In the genomic region with DNA sequence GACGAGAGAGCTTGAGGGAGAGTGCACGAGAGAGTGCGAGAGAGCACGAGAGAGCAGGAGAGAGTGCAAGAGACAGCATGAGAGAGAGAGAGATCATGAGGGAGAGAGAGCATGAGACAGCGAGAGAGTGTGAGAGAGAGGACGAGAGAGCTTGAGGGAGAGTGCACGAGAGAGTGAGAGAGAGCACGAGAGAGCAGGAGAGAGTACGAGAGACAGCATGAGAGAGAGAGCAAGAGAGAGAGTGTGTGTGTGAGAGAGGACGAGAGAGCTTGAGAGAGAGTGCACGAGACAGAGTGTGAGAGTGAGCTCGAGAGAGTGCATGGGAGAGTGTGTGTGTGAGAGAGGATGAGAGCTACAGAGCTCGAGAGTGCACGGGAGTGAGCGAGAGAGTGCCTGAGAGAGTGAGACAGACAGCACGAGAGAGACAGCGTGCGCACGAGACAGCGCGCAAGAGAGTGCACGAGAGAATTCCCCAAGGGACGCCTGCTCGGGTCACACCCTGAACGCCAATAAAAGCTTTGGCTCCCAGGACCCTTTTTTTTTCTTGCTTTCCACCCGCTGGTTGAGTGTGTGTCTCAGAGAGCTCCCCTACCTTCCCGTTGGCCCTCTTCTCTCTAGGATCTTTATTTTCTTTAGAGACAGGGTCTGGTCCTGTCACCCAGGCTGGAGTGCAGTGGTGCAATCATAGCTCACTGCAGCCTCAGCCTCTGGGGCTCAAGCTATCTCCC, we compare ENCODE assay signal across 9 cellular contexts. TPM values are rescaled to one million over a fixed set of nuclear protein-coding genes. Genes with fewer than 3 reads are reported as not detected.
DNase-seq lines count a peak whose midpoint lies in the region; ATAC-seq and TF ChIP-seq lines count a peak whose summit lies in the region.
"Had no signal": no experiment of that assay in that cellular context is flagged by ENCODE, and none has a peak within 500 bp of the region (broad histone marks: within the 10 kb centered on the region; RNA-seq: fewer than 3 reads in every experiment).

No MANE protein-coding gene starts in this region.

- peaks cover 48% of the 10 kb centered on the region for H3K4me1 ChIP-seq in CD8-positive, alpha-beta memory T cell (ENCODE audit: insufficient read depth, low read length)
- peaks cover 16% of the 10 kb centered on the region for H3K4me1 ChIP-seq in MM.1S (ENCODE audit: low read length)
- H3K4me1 ChIP-seq: thyroid gland had no signal

- POLR2A ChIA-PET in CD8-positive, alpha-beta memory T cell (lab: Charles Lee) = no interaction called here
- POLR2A ChIA-PET in HEK293T (lab: Yijun Ruan, JAX) = interaction anchor here (1.5 kb wide), 1 partner anchor 57 kb away, joined by 3 read pairs; a partner anchor contains a TSS

- H3K4me1 Mint-ChIP-seq in CD8-positive, alpha-beta memory T cell = peaks cover 47 to 50% (median 49%) of the 10 kb centered on the region in 3 donors
- H3K4me1 Mint-ChIP-seq in activated naive CD4-positive, alpha-beta T cell treated with anti-CD3 and anti-CD28 coated beads, Interleukin-2, amount 50 U/mL, for 24 hours = peaks cover 55% of the 10 kb centered on the region
- peaks cover 40% of the 10 kb centered on the region for H3K4me1 Mint-ChIP-seq in memory B cell

- no peaks in the 10 kb centered on the region for H4K20me1 ChIP-seq in MM.1S (ENCODE audit: insufficient read depth, low read length)

- peaks cover 0 to 2% (median 0%) of the 10 kb centered on the region in 5 donors for H3K9me3 Mint-ChIP-seq in CD8-positive, alpha-beta memory T cell
- no peaks in the 10 kb centered on the region for H3K9me3 Mint-ChIP-seq in activated naive CD4-positive, alpha-beta T cell treated with anti-CD3 and anti-CD28 coated beads, Interleukin-2, amount 50 U/mL, for 24 hours
- no peaks in the 10 kb centered on the region for H3K9me3 Mint-ChIP-seq in memory B cell

- H3K36me3 Mint-ChIP-seq in CD8-positive, alpha-beta memory T cell = no peaks in the 10 kb centered on the region
- no peaks in the 10 kb centered on the region for H3K36me3 Mint-ChIP-seq in activated naive CD4-positive, alpha-beta T cell treated with anti-CD3 and anti-CD28 coated beads, Interleukin-2, amount 50 U/mL, for 24 hours
- H3K36me3 Mint-ChIP-seq in memory B cell = peaks cover 11% of the 10 kb centered on the region

- no peak overlapping the region for H2AFZ ChIP-seq in MM.1S (ENCODE audit: low read length)

- intact Hi-C loops in dorsolateral prefrontal cortex (cut with DNase I) (no loop called here), posterior cingulate gyrus (cut with DNase I) (no loop called here)

- no peak for DNase-seq in CD8-positive, alpha-beta memory T cell
- DNase-seq in HEK293T (ENCODE audit: extremely low spot score) = no peak
- peak; percentile 46 to 58 for DNase-seq in memory B cell (ENCODE audit: low spot score in 2 of 2)
- no peak for DNase-seq in MM.1S
- no peak for DNase-seq in dorsolateral prefrontal cortex
- no peak for DNase-seq in posterior cingulate gyrus
- DNase-seq: thyroid gland had no signal

- ATAC-seq in memory B cell (ENCODE audit: low read depth) = peak; percentile 51
- no peak for ATAC-seq in GM21619 (IDR thresholded peaks at IDR 0.05; ENCODE audit: unreplicated experiment)

- H3K9ac ChIP-seq in MM.1S (ENCODE audit: low read length) = no peak overlapping the region

- H3K4me3 Mint-ChIP-seq in CD8-positive, alpha-beta memory T cell = peak overlapping the region; percentile 69 to 89 (median 78)
- H3K4me3 Mint-ChIP-seq in activated naive CD4-positive, alpha-beta T cell treated with anti-CD3 and anti-CD28 coated beads, Interleukin-2, amount 50 U/mL, for 24 hours = peak overlapping the region; percentile 70
- peak overlapping the region; percentile 93 for H3K4me3 Mint-ChIP-seq in memory B cell

- no peaks in the 10 kb centered on the region for H3K36me3 ChIP-seq in CD8-positive, alpha-beta memory T cell (ENCODE audit: insufficient read depth, low read length)
- no peaks in the 10 kb centered on the region for H3K36me3 ChIP-seq in MM.1S (replicated peaks; ENCODE audit: insufficient read depth, low read length)
- H3K36me3 ChIP-seq: thyroid gland had no signal

- peak overlapping the region in 5 of 8 donors; percentile 11 to 76 (median 43) for H3K27ac Mint-ChIP-seq in CD8-positive, alpha-beta memory T cell
- H3K27ac Mint-ChIP-seq in activated naive CD4-positive, alpha-beta T cell treated with anti-CD3 and anti-CD28 coated beads, Interleukin-2, amount 50 U/mL, for 24 hours = no peak overlapping the region
- H3K27ac Mint-ChIP-seq in memory B cell = peak overlapping the region; percentile 91

- H3K4me3 ChIP-seq in CD8-positive, alpha-beta memory T cell (ENCODE audit: low read length) = peak overlapping the region; percentile 14
- no peak overlapping the region for H3K4me3 ChIP-seq in MM.1S (ENCODE audit: low read length)
- peak overlapping the region in 25 of 59 donors; percentile 10 to 55 (median 23) for H3K4me3 ChIP-seq in dorsolateral prefrontal cortex
- H3K4me3 ChIP-seq: thyroid gland had no signal

- CTCF ChIA-PET in CD8-positive, alpha-beta memory T cell (lab: Charles Lee) = no interaction called here
- CTCF ChIA-PET in HEK293T (lab: Yijun Ruan, JAX) = no interaction called here

- H3K27ac ChIP-seq in CD8-positive, alpha-beta memory T cell (ENCODE audit: low read depth, low read length) = peak overlapping the region; percentile 3
- H3K27ac ChIP-seq in MM.1S (ENCODE audit: low read length) = no peak overlapping the region
- H3K27ac ChIP-seq in dorsolateral prefrontal cortex = no peak overlapping the region
- H3K27ac ChIP-seq: thyroid gland had no signal

- peaks cover 13% of the 10 kb centered on the region for H3F3A ChIP-seq in MM.1S (ENCODE audit: insufficient read depth, low read length)

- peaks cover 14% of the 10 kb centered on the region for H3K27me3 ChIP-seq in CD8-positive, alpha-beta memory T cell (ENCODE audit: insufficient read depth, low read length, poor library complexity, severe bottlenecking)
- H3K27me3 ChIP-seq in MM.1S (replicated peaks; ENCODE audit: insufficient read depth, low read length) (no peaks in the 10 kb centered on the region), dorsolateral prefrontal cortex (peaks cover 5 to 88% (median 68%) of the 10 kb centered on the region in 45 donors)

- H3K4me2 ChIP-seq in MM.1S (ENCODE audit: low read depth, low read length) = no peak overlapping the region

- no peaks in the 10 kb centered on the region for H3K9me2 ChIP-seq in MM.1S (replicated peaks; ENCODE audit: insufficient read depth, low read length)

- peaks cover 33 to 41% of the 10 kb centered on the region in 2 donors for H3K27me3 Mint-ChIP-seq in CD8-positive, alpha-beta memory T cell
- peaks cover 44% of the 10 kb centered on the region for H3K27me3 Mint-ChIP-seq in activated naive CD4-positive, alpha-beta T cell treated with anti-CD3 and anti-CD28 coated beads, Interleukin-2, amount 50 U/mL, for 24 hours
- H3K27me3 Mint-ChIP-seq in memory B cell = no peaks in the 10 kb centered on the region

- peaks cover 11% of the 10 kb centered on the region for H3K79me2 ChIP-seq in MM.1S (ENCODE audit: low read length)

- TF ChIP-seq CTCF in MM.1S (IDR thresholded peaks at IDR 0.05; ENCODE audit: low read length) = no peak
- TF ChIP-seq CTCF in dorsolateral prefrontal cortex (IDR thresholded peaks at IDR 0.05 in 54 of 56, conservative IDR thresholded peaks at IDR 0.05 in 2 of 56; ENCODE audit: low read depth in 1 of 56, partially characterized antibody in 56 of 56) = no peak

- H3K9me3 ChIP-seq in CD8-positive, alpha-beta memory T cell (ENCODE audit: low read length) = no peaks in the 10 kb centered on the region
- H3K9me3 ChIP-seq in MM.1S (replicated peaks; ENCODE audit: insufficient read depth, low read length) = no peaks in the 10 kb centered on the region
- H3K9me3 ChIP-seq: thyroid gland had no signal

TF ChIP-seq in HEK293T, 16 proteins besides CTCF, POLR2A, EP300 and RAD21:
- TF ChIP-seq L3MBTL2 (conservative IDR thresholded peaks at IDR 0.05) (peak; percentile 81), FOXM1 (IDR thresholded peaks at IDR 0.05; ENCODE audit: borderline replicate concordance) (no peak)

RNA-seq across cellular contexts. Expression of a gene that starts 3.7 kb away (rescaled TPM):
- total RNA-seq in CD8-positive, alpha-beta memory T cell = 10 to 100 TPM; 63.1 to 70.0 TPM
- polyA plus RNA-seq in CD8-positive, alpha-beta memory T cell = 4.0 TPM
- under 1 TPM in 2 of 120 experiments, not detected in 118; 0.72 to 0.78 TPM for total RNA-seq in dorsolateral prefrontal cortex

RNA-seq across cellular contexts. Expression of a gene that starts 56.4 kb away (rescaled TPM):
- 10 to 100 TPM; 11.3 to 12.1 TPM for total RNA-seq in CD8-positive, alpha-beta memory T cell
- 4.5 TPM for polyA plus RNA-seq in CD8-positive, alpha-beta memory T cell
- 10 to 100 TPM in 3 of 120 experiments, 1 to 10 TPM in 117; 2.4 to 16.3 (median 4.8) TPM for total RNA-seq in dorsolateral prefrontal cortex

Comparison
In these comparisons a context has a peak if more than half of its experiments do, and no peak if none do; other contexts are left out.
1. DNase-seq: peak in memory B cell (2 of 2); none in CD8-positive, alpha-beta memory T cell (0 of 5), HEK293T (single experiment), MM.1S (single experiment), dorsolateral prefrontal cortex (0 of 10) and posterior cingulate gyrus (0 of 10).
2. RNA of a gene that starts 3.7 kb away (total RNA-seq): 63.1 to 70.0 TPM in CD8-positive, alpha-beta memory T cell; 0.72 to 0.78 TPM in dorsolateral prefrontal cortex; every median in the first group is over 10 times any median in the second.
3. Peak in every context shown above with its lines, with median percentiles within 50 percentile points of each other: H3K4me3 Mint-ChIP-seq.